In genomic region chr14:61889914-61890351, GRCh38 we compare ENCODE assay signal across 8 cellular contexts.
DNase-seq lines count a peak whose midpoint lies in the region; ATAC-seq lines count a peak whose summit lies in the region.

No MANE protein-coding gene starts in this region.

- peak; percentile 93 for DNase-seq in NOMO-1 treated with DMSO at 0.1 percent for 48 hours (lab: John Stamatoyannopoulos, UW; ENCODE audit: unreplicated experiment)
- DNase-seq in globus pallidus (ENCODE audit: low spot score) = peak; percentile 11
- no peak for DNase-seq in DMS153 (lab: John Stamatoyannopoulos, UW)
- no peak for DNase-seq in ecto neural progenitor cell (ENCODE audit: low spot score)
- no peak for DNase-seq in NCI-H1105 (lab: John Stamatoyannopoulos, UW)
- no peak for DNase-seq in NCI-H2227 treated with DMSO at 0.1 percent for 48 hours (lab: John Stamatoyannopoulos, UW)

- ATAC-seq in GM18502 (IDR thresholded peaks at IDR 0.05; ENCODE audit: poor library complexity, unreplicated experiment) = peak; percentile 99
- ATAC-seq in HG02588 (IDR thresholded peaks at IDR 0.05; ENCODE audit: unreplicated experiment) = peak; percentile 99

Comparison
In these comparisons a context has a peak if more than half of its experiments do, and no peak if none do; other contexts are left out.
1. DNase-seq: peak in NOMO-1 treated with DMSO at 0.1 percent for 48 hours (single experiment) and globus pallidus (single experiment); none in DMS153 (single experiment), ecto neural progenitor cell (single experiment), NCI-H1105 (single experiment) and NCI-H2227 treated with DMSO at 0.1 percent for 48 hours (single experiment).